Comparison of ENCODE assay signal across 18 cellular contexts in the genomic region with DNA sequence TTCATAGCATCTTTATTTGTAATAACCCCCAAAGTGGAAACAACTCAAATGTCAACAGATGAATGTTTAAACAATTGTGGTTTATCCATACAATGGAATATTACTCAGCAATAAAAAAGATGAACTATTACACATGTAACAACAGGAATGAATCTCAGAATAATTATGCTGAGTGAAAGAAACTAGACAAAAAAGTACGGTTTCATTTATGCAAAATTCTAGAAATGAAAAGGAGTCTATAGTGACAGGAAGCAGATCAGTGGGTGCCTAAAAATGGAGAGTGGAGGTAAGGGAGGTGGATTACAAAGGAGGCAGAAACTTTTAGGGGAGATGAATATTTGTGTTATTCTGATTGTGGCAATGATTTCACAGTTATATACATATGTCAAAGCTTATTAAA. TPM values are rescaled to one million over a fixed set of nuclear protein-coding genes. Genes with fewer than 3 reads are reported as not detected.
DNase-seq lines count a peak whose midpoint lies in the region; ATAC-seq, FAIRE-seq and TF ChIP-seq lines count a peak whose summit lies in the region.
"Had no signal": no experiment of that assay in that cellular context is flagged by ENCODE, and none has a peak within 500 bp of the region (broad histone marks: within the 10 kb centered on the region; RNA-seq: fewer than 3 reads in every experiment).

No MANE protein-coding gene starts in this region.

- no peak for DNase-seq in activated CD4-positive, alpha-beta T cell treated with anti-CD3 and anti-CD28 coated beads for 36 hours
- no peak for DNase-seq in activated CD4-positive, alpha-beta T cell treated with anti-CD3 and anti-CD28 coated beads, Interleukin-2, amount 50 U/mL, for 1 hour
- DNase-seq in activated naive CD8-positive, alpha-beta T cell treated with anti-CD3 and anti-CD28 coated beads, Interleukin-2, amount 50 U/mL, for 24 hours = no peak
- DNase-seq in sigmoid colon = no peak
- DNase-seq in NCI-H2171 (lab: John Stamatoyannopoulos, UW) = no peak
- DNase-seq in ovary = no peak
- no peak for DNase-seq in kidney
- DNase-seq: DMS79; NCI-H1694; stimulated activated CD4-positive, alpha-beta T cell treated with anti-CD3 and anti-CD28 coated beads, Interleukin-1b, Interleukin-23, amount 100 ng/mL, for 48 hours had no signal

- POLR2A ChIA-PET in activated CD4-positive, alpha-beta T cell treated with anti-CD3 and anti-CD28 coated beads for 36 hours (lab: Charles Lee) = interaction anchor here (0.8 kb wide), 1 partner anchor 62 kb away, joined by 5 read pairs; no protein-coding TSS in a partner anchor
- POLR2A ChIA-PET in HEK293 (lab: Yijun Ruan, JAX) = no interaction called here

- CTCF ChIA-PET in activated CD4-positive, alpha-beta T cell treated with anti-CD3 and anti-CD28 coated beads for 36 hours (lab: Charles Lee) = interaction anchor here (1.0 kb wide), 2 partner anchors 122 to 145 kb away, joined by 3 read pairs; no protein-coding TSS in a partner anchor
- CTCF ChIA-PET in HEK293 (lab: Yijun Ruan, JAX) = no interaction called here

- peaks cover 1% of the 10 kb centered on the region for H3K9me3 Mint-ChIP-seq in activated CD4-positive, alpha-beta T cell treated with anti-CD3 and anti-CD28 coated beads for 36 hours (ENCODE audit: low read depth)
- H3K9me3 Mint-ChIP-seq in activated naive CD8-positive, alpha-beta T cell treated with anti-CD3 and anti-CD28 coated beads, Interleukin-2, amount 50 U/mL, for 24 hours = no peaks in the 10 kb centered on the region

- WGBS in sigmoid colon, 2 donors = 78 to 85% methylated on average over 1 of the region's 1 CpG
- 93 to 100% (median 95%) methylated on average over 1 of the region's 1 CpG for WGBS in ovary, 3 donors

- peaks cover 56% of the 10 kb centered on the region for H3K36me3 Mint-ChIP-seq in activated CD4-positive, alpha-beta T cell treated with anti-CD3 and anti-CD28 coated beads for 36 hours (ENCODE audit: low read depth)
- H3K36me3 Mint-ChIP-seq in activated naive CD8-positive, alpha-beta T cell treated with anti-CD3 and anti-CD28 coated beads, Interleukin-2, amount 50 U/mL, for 24 hours (ENCODE audit: low read depth) = peaks cover 66% of the 10 kb centered on the region
- H3K36me3 Mint-ChIP-seq: memory B cell had no signal

- H3K4me3 Mint-ChIP-seq in activated CD4-positive, alpha-beta T cell treated with anti-CD3 and anti-CD28 coated beads for 36 hours = peak overlapping the region; percentile 92
- H3K4me3 Mint-ChIP-seq in activated naive CD8-positive, alpha-beta T cell treated with anti-CD3 and anti-CD28 coated beads, Interleukin-2, amount 50 U/mL, for 24 hours = peak overlapping the region; percentile 97
- H3K4me3 Mint-ChIP-seq: memory B cell, neural crest cell had no signal

- TF ChIP-seq POLR2A in sigmoid colon (IDR thresholded peaks at IDR 0.05) (no peak), ovary (IDR thresholded peaks at IDR 0.05) (no peak)

- intact Hi-C loops in activated CD4-positive, alpha-beta T cell treated with anti-CD3 and anti-CD28 coated beads for 36 hours (cut with DNase I, micrococcal nuclease) = loop anchor here (1.0 to 5.0 kb wide), 7 partner anchors 10 to 371 kb away; partner anchors contain the start of gene HIF1A (in 1 of the 2)
- intact Hi-C loops in sigmoid colon (cut with DNase I) = no loop called here
- intact Hi-C loops in ovary (cut with DNase I) = no loop called here
- intact Hi-C loops in kidney (cut with DNase I) = no loop called here

- TF ChIP-seq EP300 in sigmoid colon (IDR thresholded peaks at IDR 0.05) (no peak), ovary (IDR thresholded peaks at IDR 0.05) (no peak)

- H3K4me3 ChIP-seq in HEK293 (ENCODE audit: low read depth, low read length) = no peak overlapping the region
- no peak overlapping the region for H3K4me3 ChIP-seq in sigmoid colon
- no peak overlapping the region for H3K4me3 ChIP-seq in ovary
- no peak overlapping the region for H3K4me3 ChIP-seq in kidney (ENCODE audit: low read length in 2 of 2)
- H3K4me3 ChIP-seq: GM23248, SJSA1, tibial artery had no signal

- H3K36me3 ChIP-seq in HEK293 (ENCODE audit: control insufficient read depth in 2 of 2, insufficient read depth in 1 of 2, low read length in 2 of 2) = no peaks in the 10 kb centered on the region
- H3K36me3 ChIP-seq in sigmoid colon = no peaks in the 10 kb centered on the region
- no peaks in the 10 kb centered on the region for H3K36me3 ChIP-seq in ovary
- H3K36me3 ChIP-seq in kidney (ENCODE audit: control insufficient read depth in 1 of 2, insufficient read depth in 2 of 2, low read length in 2 of 2) = no peaks in the 10 kb centered on the region
- H3K36me3 ChIP-seq: SJSA1, tibial artery had no signal

- FAIRE-seq in kidney (lab: Jason Lieb, UNC) = no peak

- H3K4me1 Mint-ChIP-seq in activated CD4-positive, alpha-beta T cell treated with anti-CD3 and anti-CD28 coated beads for 36 hours = peaks cover 64% of the 10 kb centered on the region
- peaks cover 67% of the 10 kb centered on the region for H3K4me1 Mint-ChIP-seq in activated naive CD8-positive, alpha-beta T cell treated with anti-CD3 and anti-CD28 coated beads, Interleukin-2, amount 50 U/mL, for 24 hours
- H3K4me1 Mint-ChIP-seq: neural crest cell had no signal

- TF ChIP-seq CTCF in HEK293 (tag by site-specific recombination; IDR thresholded peaks at IDR 0.05) (no peak), sigmoid colon (IDR thresholded peaks at IDR 0.05) (no peak), ovary (IDR thresholded peaks at IDR 0.05) (no peak), kidney (IDR thresholded peaks at IDR 0.05; ENCODE audit: borderline replicate concordance, extremely low read depth, insufficient read depth) (no peak)

- H3K9ac ChIP-seq in kidney (ENCODE audit: low read length in 2 of 2) = no peak overlapping the region
- H3K9ac ChIP-seq: GM23248 had no signal

- no peak overlapping the region for H3K27ac ChIP-seq in HEK293 (ENCODE audit: extremely low read depth, low read depth, low read length)
- peak overlapping the region in 3 of 4 donors; percentile 14 to 55 (median 42) for H3K27ac ChIP-seq in sigmoid colon
- H3K27ac ChIP-seq in ovary = no peak overlapping the region
- H3K27ac ChIP-seq in kidney (ENCODE audit: low read depth in 2 of 2, low read length in 2 of 2) = peak overlapping the region in 1 of 2 donors; percentile 33
- H3K27ac ChIP-seq: C4-2B, GM23248, SJSA1, tibial artery had no signal

- H3K27me3 ChIP-seq in sigmoid colon (peaks cover 7 to 32% (median 16%) of the 10 kb centered on the region in 3 donors), ovary (no peaks in the 10 kb centered on the region)

- no peaks in the 10 kb centered on the region for H3K27me3 Mint-ChIP-seq in activated CD4-positive, alpha-beta T cell treated with anti-CD3 and anti-CD28 coated beads for 36 hours
- no peaks in the 10 kb centered on the region for H3K27me3 Mint-ChIP-seq in activated naive CD8-positive, alpha-beta T cell treated with anti-CD3 and anti-CD28 coated beads, Interleukin-2, amount 50 U/mL, for 24 hours

- H3K27ac Mint-ChIP-seq in activated CD4-positive, alpha-beta T cell treated with anti-CD3 and anti-CD28 coated beads for 36 hours = peak overlapping the region; percentile 94
- H3K27ac Mint-ChIP-seq in activated naive CD8-positive, alpha-beta T cell treated with anti-CD3 and anti-CD28 coated beads, Interleukin-2, amount 50 U/mL, for 24 hours = peak overlapping the region; percentile 96
- H3K27ac Mint-ChIP-seq: memory B cell had no signal

- peak; percentile 13 for ATAC-seq in activated CD4-positive, alpha-beta T cell treated with anti-CD3 and anti-CD28 coated beads for 36 hours
- ATAC-seq in activated naive CD8-positive, alpha-beta T cell treated with anti-CD3 and anti-CD28 coated beads, Interleukin-2, amount 50 U/mL, for 24 hours = no peak

- H3K4me1 ChIP-seq in HEK293 (ENCODE audit: control insufficient read depth, insufficient read depth, low read length) (no peaks in the 10 kb centered on the region), sigmoid colon (peaks cover 0 to 13% (median 8%) of the 10 kb centered on the region in 4 donors), ovary (ENCODE audit: insufficient read depth) (peaks cover under 1% of the 10 kb centered on the region), kidney (ENCODE audit: control insufficient read depth in 1 of 2, insufficient read depth in 1 of 2, low read depth in 1 of 2, low read length in 2 of 2) (no peaks in the 10 kb centered on the region)

- no peaks in the 10 kb centered on the region for H3K9me3 ChIP-seq in HEK293 (ENCODE audit: control insufficient read depth, insufficient read depth, low read depth, low read length)
- H3K9me3 ChIP-seq in sigmoid colon = no peaks in the 10 kb centered on the region
- H3K9me3 ChIP-seq in ovary = no peaks in the 10 kb centered on the region
- H3K9me3 ChIP-seq in kidney (ENCODE audit: control insufficient read depth in 1 of 2, low read length in 2 of 2) = no peaks in the 10 kb centered on the region
- H3K9me3 ChIP-seq: SJSA1, tibial artery had no signal

TF ChIP-seq in HEK293, 187 proteins besides CTCF, POLR2A, EP300 and RAD21 (continues in another document):
- TF ChIP-seq ZNF645 (tag by site-specific recombination; IDR thresholded peaks at IDR 0.05) = no peak
- TF ChIP-seq, protein P1, sequence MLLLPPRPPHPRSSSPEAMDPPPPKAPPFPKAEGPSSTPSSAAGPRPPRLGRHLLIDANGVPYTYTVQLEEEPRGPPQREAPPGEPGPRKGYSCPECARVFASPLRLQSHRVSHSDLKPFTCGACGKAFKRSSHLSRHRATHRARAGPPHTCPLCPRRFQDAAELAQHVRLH (tag by site-specific recombination; IDR thresholded peaks at IDR 0.05) = peak; percentile 54; the same call in 1 of the 2 replicates

RNA-seq across cellular contexts. Expression of gene PRKCH, which starts 4.8 kb away (rescaled TPM):
- total RNA-seq in activated CD4-positive, alpha-beta T cell treated with anti-CD3 and anti-CD28 coated beads for 36 hours = 100 to 1,000 TPM; 109 to 145 TPM
- total RNA-seq in sigmoid colon (10 to 100 TPM in 3 of 4 donors, 1 to 10 TPM in 1; 7.6 to 19.9 (median 12.7) TPM), ovary (10 to 100 TPM in 5 of 7 donors, 1 to 10 TPM in 2; 8.4 to 47.6 (median 15.9) TPM), kidney (47.0 TPM)
- polyA plus RNA-seq in sigmoid colon (10 to 100 TPM in 1 of 3 donors, 1 to 10 TPM in 2; 4.2 to 16.2 (median 4.6) TPM), ovary (10 to 100 TPM; 11.4 to 32.5 TPM), kidney (ENCODE audit: insufficient read depth, low read depth, low replicate concordance) (8.3 TPM)

RNA-seq across cellular contexts. Expression of gene TMEM30B, which starts 45.0 kb away (rescaled TPM):
- total RNA-seq in activated CD4-positive, alpha-beta T cell treated with anti-CD3 and anti-CD28 coated beads for 36 hours = 1 to 10 TPM; 1.3 to 2.1 TPM
- total RNA-seq in sigmoid colon (1 to 10 TPM in 2 of 4 donors, under 1 TPM in 2; 0.54 to 1.4 (median 1.0) TPM), ovary (10 to 100 TPM in 1 of 7 donors, 1 to 10 TPM in 6; 1.2 to 35.3 (median 3.5) TPM), kidney (20.4 TPM)
- polyA plus RNA-seq in sigmoid colon (10 to 100 TPM; 12.0 to 21.0 (median 12.0) TPM), ovary (1 to 10 TPM; 2.3 to 5.4 TPM), kidney (ENCODE audit: insufficient read depth, low read depth, low replicate concordance) (9.4 TPM)
- total RNA-seq: A172, SJSA1 had no signal

Comparison
In these comparisons a context has a peak if more than half of its experiments do, and no peak if none do; other contexts are left out.
1. H3K27ac ChIP-seq: peak in sigmoid colon (3 of 4); none in HEK293 (single experiment) and ovary (0 of 2).
2. intact Hi-C loops: an anchor here in activated CD4-positive, alpha-beta T cell treated with anti-CD3 and anti-CD28 coated beads for 36 hours (1.0 to 5.0 kb wide); none called in sigmoid colon, ovary and kidney.